Comparison of ENCODE assay signal across 8 cellular contexts in the genomic region with DNA sequence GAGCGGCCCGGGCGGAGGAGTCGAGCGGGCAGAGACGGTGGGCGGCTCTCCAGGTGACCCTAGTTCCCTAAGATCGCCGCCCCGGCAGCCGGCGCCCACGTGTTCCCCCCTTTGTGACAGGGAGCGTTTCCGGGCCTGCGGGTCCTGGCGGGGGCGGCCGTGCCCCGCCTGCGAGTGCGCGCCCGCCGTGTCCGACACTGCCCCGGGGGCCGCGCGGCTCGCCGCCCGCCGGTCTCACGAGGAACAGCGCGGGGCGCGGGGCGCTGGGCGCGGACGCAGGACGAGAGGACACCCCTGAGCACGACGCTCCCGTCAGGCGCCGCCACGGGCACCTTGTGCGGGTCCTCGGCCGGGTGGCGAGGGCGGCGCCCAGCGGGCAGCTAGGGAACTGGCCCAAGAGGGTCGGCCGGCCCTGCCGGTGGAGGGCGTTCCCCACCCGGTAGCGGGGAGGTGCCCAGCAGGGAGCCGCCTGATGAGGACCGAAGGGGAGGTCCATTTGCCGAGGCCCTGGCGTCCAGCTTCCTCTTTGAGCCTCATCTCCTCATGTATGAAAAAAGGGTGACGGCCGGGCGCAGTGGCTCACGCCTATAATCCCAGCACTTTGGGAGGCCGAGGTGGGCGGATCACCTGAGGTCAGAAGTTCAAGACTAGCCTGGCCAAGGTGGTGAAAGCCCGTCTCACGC. TPM values are rescaled to one million over a fixed set of nuclear protein-coding genes. Genes with fewer than 3 reads are reported as not detected.
DNase-seq lines count a peak whose midpoint lies in the region; ATAC-seq and TF ChIP-seq lines count a peak whose summit lies in the region.

A gene (minus strand): TSS at position 137 of the 683 bp plus-strand sequence. CDS start 535 bp downstream, outside the sequence.

- H3K4me3 Mint-ChIP-seq in activated B cell treated with CpG ODN at 0.5 μM for 24 hours = peak within 1 kb of the TSS; percentile 98

- intact Hi-C loops in activated B cell treated with CpG ODN at 0.5 μM for 24 hours (cut with micrococcal nuclease) = loop anchor here (1.0 to 2.0 kb wide), 11 partner anchors 11 to 249 kb away; a partner anchor contains a TSS

- peak within 1 kb of the TSS; percentile 85 to 86 for H3K4me3 ChIP-seq in cardiac fibroblast (replicated peaks in 1 of 2; ENCODE audit: low read depth in 2 of 2, low read length in 2 of 2)

- peak; percentile 97 for DNase-seq in 8988T
- peak; percentile 83 for DNase-seq in NCI-H2227 treated with DMSO at 0.1 percent for 48 hours (lab: John Stamatoyannopoulos, UW)
- peak; percentile 89 for DNase-seq in activated B cell treated with CpG ODN at 0.5 μM for 24 hours
- DNase-seq in cardiac fibroblast (ENCODE audit: low read depth in 2 of 2) = peak; percentile 90 to 94
- peak; percentile 97 for DNase-seq in islet precursor cell
- DNase-seq in stimulated activated CD4-positive, alpha-beta T cell treated with anti-CD3 and anti-CD28 coated beads, Interleukin-12 subunit alpha, Interleukin-12 subunit beta, amount 100 ng/mL, for 48 hours (ENCODE audit: low read depth in 2 of 3, low spot score in 1 of 3) = peak; percentile 72 to 81 (median 77)

- POLR2A ChIA-PET in activated B cell treated with CpG ODN at 0.5 μM for 24 hours (lab: Charles Lee) = interaction anchor here (0.6 to 5.9 kb wide), 26 partner anchors 10 to 1049 kb away, joined by 3 to 103 read pairs (median 6); a partner anchor contains a TSS

- CTCF ChIA-PET in activated B cell treated with CpG ODN at 0.5 μM for 24 hours (lab: Charles Lee) = interaction anchor here (0.7 to 2.9 kb wide), 9 partner anchors 10 to 207 kb away, joined by 3 to 20 read pairs (median 5); a partner anchor contains a TSS

- ATAC-seq in GM18520 (IDR thresholded peaks at IDR 0.05; ENCODE audit: unreplicated experiment) (peak; percentile 79), HG03108 (IDR thresholded peaks at IDR 0.05; ENCODE audit: unreplicated experiment) (peak; percentile 87), activated B cell treated with CpG ODN at 0.5 μM for 24 hours (ENCODE audit: low read depth) (peak; percentile 89)

- TF ChIP-seq CTCF in activated B cell treated with CpG ODN at 0.5 μM for 24 hours (IDR thresholded peaks at IDR 0.05) (no peak), cardiac fibroblast (IDR thresholded peaks at IDR 0.05; ENCODE audit: low read depth, low read length) (peak; percentile 58)

- H3K9me3 Mint-ChIP-seq in activated B cell treated with CpG ODN at 0.5 μM for 24 hours = no peaks in the 10 kb centered on the region

- peak within 1 kb of the TSS; percentile 98 for H3K27ac Mint-ChIP-seq in activated B cell treated with CpG ODN at 0.5 μM for 24 hours

- H3K36me3 Mint-ChIP-seq in activated B cell treated with CpG ODN at 0.5 μM for 24 hours (ENCODE audit: low read depth) = peaks cover 36% of the 10 kb centered on the region

- no peaks in the 10 kb centered on the region for H3K27me3 Mint-ChIP-seq in activated B cell treated with CpG ODN at 0.5 μM for 24 hours

- peaks cover 65% of the 10 kb centered on the region for H3K4me1 Mint-ChIP-seq in activated B cell treated with CpG ODN at 0.5 μM for 24 hours

RNA-seq across cellular contexts. Expression of the gene that starts here (rescaled TPM):
- 136 and 140 TPM in 2 replicates for total RNA-seq in activated B cell treated with CpG ODN at 0.5 μM for 24 hours

Comparison
In these comparisons a context has a peak if more than half of its experiments do, and no peak if none do; other contexts are left out.
1. Peak in every context shown above with its lines: DNase-seq, ATAC-seq and H3K4me3 ChIP-seq.